In genomic region chr6:366972-367794, GRCh38 we compare ENCODE assay signal across 15 cellular contexts. TPM values are rescaled to one million over a fixed set of nuclear protein-coding genes. Genes with fewer than 3 reads are reported as not detected.
"Had no signal": no experiment of that assay in that cellular context is flagged by ENCODE, and none has a peak within 500 bp of the region (broad histone marks: within the 10 kb centered on the region; RNA-seq: fewer than 3 reads in every experiment).

No MANE protein-coding gene starts in this region.

- H3K27ac ChIP-seq: body of pancreas, neural progenitor cell, pancreas, testis, uterus had no signal

- H3K9me3 ChIP-seq: pancreas, testis, uterus had no signal

- H3K4me3 ChIP-seq: body of pancreas, neural progenitor cell, pancreas, testis, uterus had no signal

- H2AFZ ChIP-seq: neural progenitor cell had no signal

- ATAC-seq: body of pancreas; effector memory CD8-positive, alpha-beta T cell; pancreas; WTC11 had no signal

- H3K4me2 ChIP-seq: neural progenitor cell had no signal

- FAIRE-seq: pancreas had no signal

- H3K9ac ChIP-seq: neural progenitor cell had no signal

- DNase-seq: activated CD4-positive, alpha-beta T cell treated with anti-CD3 and anti-CD28 coated beads, Interleukin-2, amount 10 ng/mL, durations not matched to agents 24 days and 14 days; activated CD8-positive, alpha-beta memory T cell treated with anti-CD3 and anti-CD28 coated beads for 24 hours; activated naive CD4-positive, alpha-beta T cell treated with anti-CD3 and anti-CD28 coated beads, Interleukin-2, amount 50 U/mL, for 16 hours; body of pancreas; effector memory CD8-positive, alpha-beta T cell; hippocampal formation; kidney glomerular epithelial cell; mammary epithelial cell; stimulated activated CD4-positive, alpha-beta T cell treated with anti-CD3 and anti-CD28 coated beads, Interleukin-4, amount 100 ng/mL, for 1 hour; stimulated activated CD8-positive, alpha-beta memory T cell treated with anti-CD3 and anti-CD28 coated beads, Interleukin-4, amount 100 ng/mL, for 48 hours; testis; uterus had no signal

- H3K4me1 ChIP-seq: body of pancreas, pancreas, testis, uterus had no signal

- H3K36me3 ChIP-seq: neural progenitor cell, pancreas, uterus had no signal

- H3K27me3 ChIP-seq: neural progenitor cell, testis had no signal

RNA-seq across cellular contexts. Expression of gene IRF4, which starts 24.4 kb away (rescaled TPM):
- total RNA-seq: mammary epithelial cell had no signal
